Comparison of ENCODE assay signal across 8 cellular contexts in the genomic region with DNA sequence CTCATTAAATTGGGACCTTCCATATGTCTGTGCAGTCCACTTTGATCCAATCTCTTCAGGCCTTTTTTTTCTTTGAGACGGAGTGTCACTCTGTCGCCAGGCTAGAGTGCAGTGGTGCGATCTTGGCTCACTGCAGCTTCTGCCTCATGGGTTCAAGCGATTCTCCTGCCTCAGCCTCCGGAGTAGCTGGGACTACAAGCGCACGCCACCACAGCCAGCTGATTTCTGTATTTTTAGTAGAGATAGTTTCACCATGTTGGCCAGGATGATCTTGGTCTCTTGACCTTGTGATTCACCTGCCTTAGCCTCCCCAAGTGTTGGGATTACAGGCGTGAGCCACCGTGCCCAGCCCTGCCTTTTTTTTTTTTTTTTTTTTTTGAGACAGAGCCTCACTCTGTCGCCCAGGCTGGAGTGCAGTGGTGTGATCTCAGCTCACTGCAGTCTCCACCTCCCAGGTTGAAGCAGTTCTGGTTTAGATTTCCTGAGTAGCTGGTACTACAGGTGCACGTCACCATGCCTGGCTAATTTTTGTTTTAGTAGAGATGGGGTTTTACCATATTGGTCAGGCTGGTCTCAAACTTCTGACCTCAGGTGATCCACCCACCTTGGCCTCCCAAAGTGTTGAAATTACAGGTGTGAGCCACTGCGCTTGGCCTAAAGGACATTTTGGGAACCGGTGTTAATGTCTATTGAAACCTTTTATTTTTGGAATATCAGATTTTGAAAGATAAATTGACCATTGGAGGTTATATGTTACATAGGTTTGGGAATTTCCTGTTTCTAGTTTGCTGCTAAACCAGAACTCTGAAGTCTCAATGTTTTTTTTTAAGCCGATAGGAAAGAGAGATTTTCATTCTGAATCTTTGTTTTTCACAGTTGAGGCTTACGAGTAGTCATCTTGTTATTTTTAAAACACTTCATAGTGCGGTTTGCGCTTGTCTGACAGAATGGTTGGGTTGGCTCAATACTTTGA. TPM values are rescaled to one million over a fixed set of nuclear protein-coding genes. Genes with fewer than 3 reads are reported as not detected.
DNase-seq lines count a peak whose midpoint lies in the region; ATAC-seq and TF ChIP-seq lines count a peak whose summit lies in the region.
"Not testable (repeated sequence)": the region's sequence is repeated elsewhere in the genome, so short reads cannot be mapped to it uniquely, and the experiment has no call there.

No MANE protein-coding gene starts in this region.

- POLR2A ChIA-PET in activated CD4-positive, alpha-beta T cell treated with anti-CD3 and anti-CD28 coated beads for 36 hours (lab: Charles Lee), result interaction anchor here (0.7 kb wide), 1 partner anchor 64 kb away, joined by 3 read pairs; no protein-coding TSS in a partner anchor

- intact Hi-C loops in CD14-positive monocyte (cut with micrococcal nuclease), result not testable (repeated sequence)
- intact Hi-C loops in activated CD4-positive, alpha-beta T cell treated with anti-CD3 and anti-CD28 coated beads for 36 hours (cut with DNase I, micrococcal nuclease), result loop anchor here (1.0 to 5.0 kb wide), 7 partner anchors 18 to 523 kb away; partner anchors contain the start of gene PANK2 (in 2 of the 2)

- H3K27ac Mint-ChIP-seq in CD14-positive monocyte (peak overlapping the region in 4 of 7 donors; percentile 30 to 73 (median 36)), progenitor cell of endocrine pancreas (peak overlapping the region; percentile 35)
- peak overlapping the region; percentile 88 for H3K27ac Mint-ChIP-seq in activated CD4-positive, alpha-beta T cell treated with anti-CD3 and anti-CD28 coated beads for 36 hours
- peak overlapping the region; percentile 92 for H3K27ac Mint-ChIP-seq in activated naive CD4-positive, alpha-beta T cell treated with anti-CD3 and anti-CD28 coated beads, Interleukin-2, amount 10 ng/mL, durations not matched to agents 7 days and 5 days

- TF ChIP-seq CTCF in CD14-positive monocyte (IDR thresholded peaks at IDR 0.05); progenitor cell of endocrine pancreas (IDR thresholded peaks at IDR 0.05; ENCODE audit: unreplicated experiment): not testable (repeated sequence)

- peaks cover 45% of the 10 kb centered on the region for H3K4me1 Mint-ChIP-seq in CD14-positive monocyte
- peaks cover 59% of the 10 kb centered on the region for H3K4me1 Mint-ChIP-seq in activated CD4-positive, alpha-beta T cell treated with anti-CD3 and anti-CD28 coated beads for 36 hours
- peaks cover 52% of the 10 kb centered on the region for H3K4me1 Mint-ChIP-seq in activated naive CD4-positive, alpha-beta T cell treated with anti-CD3 and anti-CD28 coated beads, Interleukin-2, amount 10 ng/mL, durations not matched to agents 7 days and 5 days
- H3K4me1 Mint-ChIP-seq in progenitor cell of endocrine pancreas (ENCODE audit: low read depth), result not testable (repeated sequence)

- not testable (repeated sequence) for H3K4me3 Mint-ChIP-seq in CD14-positive monocyte; progenitor cell of endocrine pancreas (ENCODE audit: low read depth)
- H3K4me3 Mint-ChIP-seq in activated CD4-positive, alpha-beta T cell treated with anti-CD3 and anti-CD28 coated beads for 36 hours, result peak overlapping the region; percentile 49
- peak overlapping the region; percentile 42 for H3K4me3 Mint-ChIP-seq in activated naive CD4-positive, alpha-beta T cell treated with anti-CD3 and anti-CD28 coated beads, Interleukin-2, amount 10 ng/mL, durations not matched to agents 7 days and 5 days

- not testable (repeated sequence) for H3K27me3 Mint-ChIP-seq in CD14-positive monocyte (ENCODE audit: low read depth in 3 of 3); activated CD4-positive, alpha-beta T cell treated with anti-CD3 and anti-CD28 coated beads for 36 hours; activated naive CD4-positive, alpha-beta T cell treated with anti-CD3 and anti-CD28 coated beads, Interleukin-2, amount 10 ng/mL, durations not matched to agents 7 days and 5 days; progenitor cell of endocrine pancreas

- peak; percentile 83 for ATAC-seq in GM18867 (IDR thresholded peaks at IDR 0.05; ENCODE audit: unreplicated experiment)
- ATAC-seq in GM21390 (IDR thresholded peaks at IDR 0.05; ENCODE audit: unreplicated experiment), result peak; percentile 82
- ATAC-seq in HG02884 (IDR thresholded peaks at IDR 0.05; ENCODE audit: unreplicated experiment), result peak; percentile 73
- ATAC-seq in HG03442 (IDR thresholded peaks at IDR 0.05; ENCODE audit: unreplicated experiment), result peak; percentile 79
- peak; percentile 97 for ATAC-seq in activated CD4-positive, alpha-beta T cell treated with anti-CD3 and anti-CD28 coated beads for 36 hours

- H3K36me3 Mint-ChIP-seq in CD14-positive monocyte (peaks cover 41 to 52% of the 10 kb centered on the region in 2 donors), progenitor cell of endocrine pancreas (ENCODE audit: insufficient read depth) (peaks cover 15% of the 10 kb centered on the region)
- peaks cover 41% of the 10 kb centered on the region for H3K36me3 Mint-ChIP-seq in activated CD4-positive, alpha-beta T cell treated with anti-CD3 and anti-CD28 coated beads for 36 hours (ENCODE audit: low read depth)
- peaks cover 44% of the 10 kb centered on the region for H3K36me3 Mint-ChIP-seq in activated naive CD4-positive, alpha-beta T cell treated with anti-CD3 and anti-CD28 coated beads, Interleukin-2, amount 10 ng/mL, durations not matched to agents 7 days and 5 days

- not testable (repeated sequence) for H3K9me3 Mint-ChIP-seq in CD14-positive monocyte; activated CD4-positive, alpha-beta T cell treated with anti-CD3 and anti-CD28 coated beads for 36 hours (ENCODE audit: low read depth); activated naive CD4-positive, alpha-beta T cell treated with anti-CD3 and anti-CD28 coated beads, Interleukin-2, amount 10 ng/mL, durations not matched to agents 7 days and 5 days; progenitor cell of endocrine pancreas (ENCODE audit: low read depth)

- CTCF ChIA-PET in activated CD4-positive, alpha-beta T cell treated with anti-CD3 and anti-CD28 coated beads for 36 hours (lab: Charles Lee), result interaction anchor here (1.1 to 1.3 kb wide), 2 partner anchors 10 to 13 kb away, joined by 3 to 5 read pairs; no protein-coding TSS in a partner anchor
- CTCF ChIA-PET in activated naive CD4-positive, alpha-beta T cell treated with anti-CD3 and anti-CD28 coated beads, Interleukin-2, amount 10 ng/mL, durations not matched to agents 7 days and 5 days (lab: Charles Lee), result interaction anchor here (0.9 to 1.6 kb wide), 4 partner anchors 14 to 179 kb away, joined by 3 to 4 read pairs (median 3); no protein-coding TSS in a partner anchor

- not testable (repeated sequence) for DNase-seq in CD14-positive monocyte (ENCODE audit: low spot score); progenitor cell of endocrine pancreas (ENCODE audit: low spot score, unreplicated experiment)
- peak; percentile 69 for DNase-seq in activated CD4-positive, alpha-beta T cell treated with anti-CD3 and anti-CD28 coated beads for 36 hours
- peak; percentile 54 for DNase-seq in activated naive CD4-positive, alpha-beta T cell treated with anti-CD3 and anti-CD28 coated beads, Interleukin-2, amount 10 ng/mL, durations not matched to agents 7 days and 5 days

RNA-seq across cellular contexts. Expression of gene PANK2, which starts 17.8 kb away (rescaled TPM):
- 10 to 100 TPM; 48.0 to 65.7 TPM for polyA plus RNA-seq in CD14-positive monocyte
- total RNA-seq in activated CD4-positive, alpha-beta T cell treated with anti-CD3 and anti-CD28 coated beads for 36 hours, result 10 to 100 TPM; 37.2 to 50.2 TPM
- 53.8 and 57.6 TPM in 2 replicates for total RNA-seq in progenitor cell of endocrine pancreas

Comparison
In these comparisons a context has a peak if more than half of its experiments do, and no peak if none do; other contexts are left out.
1. H3K27ac Mint-ChIP-seq: peak in every context shown above with its lines; median percentile 92 in activated naive CD4-positive, alpha-beta T cell treated with anti-CD3 and anti-CD28 coated beads, Interleukin-2, amount 10 ng/mL, durations not matched to agents 7 days and 5 days; 88 in activated CD4-positive, alpha-beta T cell treated with anti-CD3 and anti-CD28 coated beads for 36 hours; 36 in CD14-positive monocyte; 35 in progenitor cell of endocrine pancreas.